Comparison of ENCODE assay signal across 8 cellular contexts in the genomic region with DNA sequence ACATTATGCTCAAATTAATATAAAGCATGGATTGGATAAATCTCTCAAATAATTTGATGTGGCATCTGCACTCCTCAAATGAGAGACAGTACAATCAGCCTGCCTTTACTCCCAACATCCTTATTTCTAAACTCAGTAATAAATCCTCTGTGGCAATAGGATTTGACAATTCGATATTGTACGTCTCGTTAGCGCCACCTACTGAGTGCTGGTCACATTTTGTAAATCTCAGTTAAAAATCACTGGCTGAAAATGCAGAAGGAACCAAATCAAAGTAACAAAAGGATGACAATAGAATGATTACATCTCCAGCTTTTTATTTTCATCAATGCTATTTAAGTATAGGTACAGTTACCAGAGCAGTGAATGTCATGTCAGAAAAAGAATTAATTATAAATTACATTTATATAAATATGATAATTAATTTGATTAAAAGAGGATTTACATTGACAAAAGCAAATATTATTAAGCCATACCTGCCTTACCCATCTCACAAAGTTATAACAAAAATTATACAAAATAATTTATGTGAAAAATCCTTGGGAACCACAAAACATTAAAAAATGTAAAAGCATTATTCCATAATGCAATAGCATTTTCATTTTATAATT.
DNase-seq lines count a peak whose midpoint lies in the region; ATAC-seq, FAIRE-seq and TF ChIP-seq lines count a peak whose summit lies in the region.

No MANE protein-coding gene starts in this region.

- no peak overlapping the region for H3K27ac ChIP-seq in RWPE2 (ENCODE audit: poor library complexity, severe bottlenecking)

- no peaks in the 10 kb centered on the region for H3K27me3 ChIP-seq in RWPE2 (ENCODE audit: insufficient read depth, poor library complexity, severe bottlenecking)

- peak; percentile 23 for FAIRE-seq in urothelium cell line (lab: Jason Lieb, UNC)

- in situ Hi-C loops in ACHN (cut with HindIII; ENCODE audit: low pct_ligation_motif_present, low pct_unique_long_range_greater_than_20kb, low sequenced_read_pairs) = no loop called here

- no peaks in the 10 kb centered on the region for H3K9me3 ChIP-seq in RWPE2 (ENCODE audit: severe bottlenecking)

- DNase-seq in ACHN (peak; percentile 73), LNCaP clone FGC (ENCODE audit: low read depth) (peak; percentile 65), RWPE2 (ENCODE audit: low spot score) (peak; percentile 46), globus pallidus (ENCODE audit: low spot score) (peak; percentile 53), pons (ENCODE audit: low spot score) (peak; percentile 77), urothelium cell line (ENCODE audit: low spot score) (peak; percentile 48)
- peak; percentile 30 for DNase-seq in activated gamma-delta T cell treated with anti-CD3 and anti-CD28 coated beads, Interleukin-2, amount 50 U/mL, for 16 hours (ENCODE audit: low read depth)

- no peak overlapping the region for H3K4me3 ChIP-seq in LNCaP clone FGC (ENCODE audit: low read depth, low read length)
- no peak overlapping the region for H3K4me3 ChIP-seq in RWPE2 (ENCODE audit: severe bottlenecking)

- ATAC-seq in GM18519 (IDR thresholded peaks at IDR 0.05; ENCODE audit: low FRiP score, unreplicated experiment) (peak; percentile 58), RWPE2 (ENCODE audit: low read depth) (no peak)

- no peaks in the 10 kb centered on the region for H3K36me3 ChIP-seq in RWPE2 (ENCODE audit: low read depth)

- TF ChIP-seq CTCF in LNCaP clone FGC (IDR thresholded peaks at IDR 0.05; ENCODE audit: control insufficient read depth, extremely low read depth, insufficient read depth) (peak; percentile 81), RWPE2 (IDR thresholded peaks at IDR 0.05; ENCODE audit: poor library complexity, severe bottlenecking) (peak; percentile 89)

- no peaks in the 10 kb centered on the region for H3K4me1 ChIP-seq in RWPE2 (ENCODE audit: insufficient read depth, poor library complexity, severe bottlenecking)
